ENCODE assay signal across 8 cellular contexts in genomic region chr3:42600958-42601675, GRCh38. TPM values are rescaled to one million over a fixed set of nuclear protein-coding genes. Genes with fewer than 3 reads are reported as not detected.
DNase-seq lines count a peak whose midpoint lies in the region; ATAC-seq and TF ChIP-seq lines count a peak whose summit lies in the region.

No MANE protein-coding gene starts in this region.

- no peaks in the 10 kb centered on the region for H3K9me3 ChIP-seq in uterus

- ATAC-seq in GM18502 (IDR thresholded peaks at IDR 0.05; ENCODE audit: poor library complexity, unreplicated experiment) (peak; percentile 24), HG03025 (IDR thresholded peaks at IDR 0.05; ENCODE audit: low FRiP score, unreplicated experiment) (peak; percentile 32)

- peak; percentile 68 for DNase-seq in AG10803 (ENCODE audit: low read depth)
- DNase-seq in NOMO-1 (lab: John Stamatoyannopoulos, UW; ENCODE audit: unreplicated experiment in 2 of 2): peak; percentile 51 to 84
- DNase-seq in activated naive CD4-positive, alpha-beta T cell treated with Interleukin-2 at 50 U/mL for 16 hours: peak; percentile 63
- peak; percentile 56 for DNase-seq in globus pallidus (ENCODE audit: low spot score)
- peak in 40 of 56 donors; percentile 10 to 81 (median 64) for DNase-seq in nucleus accumbens (lab: John Stamatoyannopoulos, UW)
- peak; percentile 61 to 68 for DNase-seq in uterus

- TF ChIP-seq POLR2A in uterus (IDR thresholded peaks at IDR 0.05): no peak

- TF ChIP-seq CTCF in AG10803 (conservative IDR thresholded peaks at IDR 0.05; ENCODE audit: low read length): peak; percentile 21; the same call in 1 of the 2 replicates
- TF ChIP-seq CTCF in uterus (IDR thresholded peaks at IDR 0.05): peak in 3 of 4 experiments; percentile 2 to 36 (median 15)

- H3K4me1 ChIP-seq in uterus: no peaks in the 10 kb centered on the region

- peak overlapping the region; percentile 66 for H3K4me3 ChIP-seq in AG10803 (ENCODE audit: low read length)
- H3K4me3 ChIP-seq in uterus: peak overlapping the region; percentile 78 to 80

- no peaks in the 10 kb centered on the region for H3K27me3 ChIP-seq in uterus

- peak overlapping the region; percentile 94 to 95 for H3K27ac ChIP-seq in uterus

- no peaks in the 10 kb centered on the region for H3K36me3 ChIP-seq in uterus

- intact Hi-C loops in uterus (cut with DNase I; ENCODE audit: low total_unique reads): loop anchor here (10.0 kb wide), 1 partner anchor 54 kb away; the partner anchor contains the start of gene ZBTB47

RNA-seq across cellular contexts. Expression of gene NKTR, which starts 0.6 kb away (rescaled TPM):
- total RNA-seq in uterus: 100 to 1,000 TPM; 119 to 361 (median 164) TPM

RNA-seq across cellular contexts. Expression of gene SS18L2, which starts 10.5 kb away (rescaled TPM):
- total RNA-seq in uterus: 10 to 100 TPM in 3 of 4 donors, 1 to 10 TPM in 1; 7.4 to 20.0 (median 15.7) TPM

RNA-seq across cellular contexts. Expression of gene SEC22C, which starts 19.4 kb away (rescaled TPM):
- total RNA-seq in uterus: 10 to 100 TPM; 49.7 to 82.6 (median 66.0) TPM

RNA-seq across cellular contexts. Expression of gene ZBTB47, which starts 52.4 kb away (rescaled TPM):
- total RNA-seq in uterus: 10 to 100 TPM; 29.1 to 44.7 (median 32.1) TPM

Comparison
In these comparisons a context has a peak if more than half of its experiments do, and no peak if none do; other contexts are left out.
1. Peak in every context shown above with its lines: DNase-seq, ATAC-seq, H3K4me3 ChIP-seq and H3K27ac ChIP-seq.